1 cellular context compared by ENCODE assay signal in genomic region chr15:69403611-69404010, GRCh38.
TF ChIP-seq lines count a peak whose summit lies in the region.

No MANE protein-coding gene starts in this region.

TF ChIP-seq in IMR-90, 13 proteins besides CTCF, POLR2A, EP300 and RAD21 (continued from another document):
- no peak for TF ChIP-seq RFX5 (IDR thresholded peaks at IDR 0.05; ENCODE audit: low read depth, low read length)
TF ChIP-seq in IMR-90: peak in this region for 3.
